In the genomic region with DNA sequence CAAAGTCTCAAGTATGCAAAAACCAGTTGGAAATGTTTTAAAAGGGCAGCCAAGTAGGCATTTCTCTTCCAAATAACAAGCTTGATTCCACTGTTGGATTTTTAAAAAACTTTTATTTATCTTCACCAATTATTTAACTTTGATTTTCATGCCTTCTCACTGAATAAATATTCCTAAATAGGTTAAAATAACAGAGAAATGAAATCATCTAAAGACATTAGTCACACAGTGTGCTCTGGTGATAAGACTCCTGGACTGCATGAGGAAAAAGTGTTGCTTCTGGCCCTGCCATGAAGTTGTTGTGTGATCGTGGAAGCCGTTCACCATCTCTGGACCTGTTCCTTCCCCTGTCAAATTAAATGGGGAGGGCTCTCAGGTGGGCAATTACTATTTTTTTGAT, we compare ENCODE assay signal across 24 cellular contexts. TPM values are rescaled to one million over a fixed set of nuclear protein-coding genes. Genes with fewer than 3 reads are reported as not detected.
A peak's percentile ranks its signal among the peaks of the same experiment; 100 is the strongest.
DNase-seq lines count a peak whose midpoint lies in the region; ATAC-seq and TF ChIP-seq lines count a peak whose summit lies in the region.
"Had no signal": no experiment of that assay in that cellular context is flagged by ENCODE, and none has a peak within 500 bp of the region (broad histone marks: within the 10 kb centered on the region; RNA-seq: fewer than 3 reads in every experiment).

No MANE protein-coding gene starts in this region.

- WGBS in aorta, 2 donors = 5 to 6% methylated on average over 2 of the region's 2 CpGs

- H3K9me3 ChIP-seq in left ventricle myocardium inferior (replicated peaks) = peaks cover 7% of the 10 kb centered on the region
- H3K9me3 ChIP-seq in aorta (ENCODE audit: control insufficient read depth, low read length) = no peaks in the 10 kb centered on the region

- no peaks in the 10 kb centered on the region for H3K36me3 Mint-ChIP-seq in T-helper 2 cell treated with Interferon-gamma antibody and Interleukin-4, amounts not matched to agents 5 μg/mL and 100 μg/mL, for 36 hours (ENCODE audit: low read depth)
- H3K36me3 Mint-ChIP-seq in activated naive CD4-positive, alpha-beta T cell treated with anti-CD3 and anti-CD28 coated beads, Interleukin-2, amount 10 ng/mL, durations not matched to agents 7 days and 5 days = no peaks in the 10 kb centered on the region
- H3K36me3 Mint-ChIP-seq: CD14-positive monocyte had no signal

- peaks cover 11% of the 10 kb centered on the region for H3K9me3 Mint-ChIP-seq in T-helper 2 cell treated with Interferon-gamma antibody and Interleukin-4, amounts not matched to agents 5 μg/mL and 100 μg/mL, for 36 hours
- peaks cover 5% of the 10 kb centered on the region for H3K9me3 Mint-ChIP-seq in activated naive CD4-positive, alpha-beta T cell treated with anti-CD3 and anti-CD28 coated beads, Interleukin-2, amount 10 ng/mL, durations not matched to agents 7 days and 5 days
- H3K9me3 Mint-ChIP-seq: activated naive CD4-positive, alpha-beta T cell treated with anti-CD3 and anti-CD28 coated beads for 36 hours; nephron had no signal

- peaks cover 6% of the 10 kb centered on the region for H3K4me1 ChIP-seq in left ventricle myocardium inferior
- peaks cover 11 to 14% of the 10 kb centered on the region in 2 donors for H3K4me1 ChIP-seq in aorta (ENCODE audit: control insufficient read depth in 1 of 2, insufficient read depth in 2 of 2, low read length in 2 of 2)
- H3K4me1 ChIP-seq: Peyer's patch had no signal

- no peak overlapping the region for H3K27ac Mint-ChIP-seq in T-helper 2 cell treated with Interferon-gamma antibody and Interleukin-4, amounts not matched to agents 5 μg/mL and 100 μg/mL, for 36 hours
- no peak overlapping the region for H3K27ac Mint-ChIP-seq in activated naive CD4-positive, alpha-beta T cell treated with anti-CD3 and anti-CD28 coated beads, Interleukin-2, amount 10 ng/mL, durations not matched to agents 7 days and 5 days
- H3K27ac Mint-ChIP-seq: activated naive CD4-positive, alpha-beta T cell treated with anti-CD3 and anti-CD28 coated beads for 36 hours; CD14-positive monocyte had no signal

- H3K27ac ChIP-seq in left ventricle myocardium inferior (replicated peaks) (no peak overlapping the region), brain microvascular endothelial cell (peak overlapping the region; percentile 81), aorta (ENCODE audit: low read depth in 1 of 2, low read length in 2 of 2) (peak overlapping the region in 1 of 2 donors; percentile 33)
- H3K27ac ChIP-seq: esophagus squamous epithelium, Peyer's patch had no signal

- H3K4me3 Mint-ChIP-seq in T-helper 2 cell treated with Interferon-gamma antibody and Interleukin-4, amounts not matched to agents 5 μg/mL and 100 μg/mL, for 36 hours = no peak overlapping the region
- no peak overlapping the region for H3K4me3 Mint-ChIP-seq in activated naive CD4-positive, alpha-beta T cell treated with anti-CD3 and anti-CD28 coated beads, Interleukin-2, amount 10 ng/mL, durations not matched to agents 7 days and 5 days
- H3K4me3 Mint-ChIP-seq: activated naive CD4-positive, alpha-beta T cell treated with anti-CD3 and anti-CD28 coated beads for 36 hours; nephron had no signal

- H3K27me3 ChIP-seq in left ventricle myocardium inferior (ENCODE audit: low read depth) (no peaks in the 10 kb centered on the region), brain microvascular endothelial cell (replicated peaks) (no peaks in the 10 kb centered on the region), aorta (ENCODE audit: control insufficient read depth in 1 of 2, insufficient read depth in 2 of 2, low read length in 1 of 2) (no peaks in the 10 kb centered on the region)
- H3K27me3 ChIP-seq: esophagus squamous epithelium, Peyer's patch had no signal

- no peak for TF ChIP-seq CTCF in left ventricle myocardium inferior (IDR thresholded peaks at IDR 0.05; ENCODE audit: borderline replicate concordance)
- no peak for TF ChIP-seq CTCF in brain microvascular endothelial cell (IDR thresholded peaks at IDR 0.05; ENCODE audit: low read depth, low read length, missing control alignments)

- no peak for DNase-seq in Right ventricle myocardium inferior (ENCODE audit: missing footprints)
- DNase-seq in left ventricle myocardium inferior = no peak
- DNase-seq in brain microvascular endothelial cell = peak; percentile 52
- peak; percentile 70 for DNase-seq in iris pigment epithelial cell (ENCODE audit: low read depth)
- no peak for DNase-seq in aorta
- DNase-seq in T-helper 2 cell treated with Interferon-gamma antibody and Interleukin-4, amounts not matched to agents 5 μg/mL and 100 μg/mL, for 36 hours (ENCODE audit: low spot score) = no peak
- no peak for DNase-seq in activated naive CD4-positive, alpha-beta T cell treated with anti-CD3 and anti-CD28 coated beads, Interleukin-2, amount 10 ng/mL, durations not matched to agents 7 days and 5 days
- no peak for DNase-seq in GM03348 (ENCODE audit: low spot score)
- DNase-seq: 8988T; activated CD4-positive, alpha-beta T cell treated with anti-CD3 and anti-CD28 coated beads, Interleukin-2, amount 50 U/mL, for 1 hour; activated naive CD4-positive, alpha-beta T cell treated with anti-CD3 and anti-CD28 coated beads for 36 hours; caudate nucleus; DMS153; effector CD8-positive, alpha-beta T cell; esophagus squamous epithelium; Kasumi-1; NCI-H1417 treated with DMSO at 0.1 percent for 48 hours; Peyer's patch had no signal

- CTCF ChIA-PET in activated naive CD4-positive, alpha-beta T cell treated with anti-CD3 and anti-CD28 coated beads, Interleukin-2, amount 10 ng/mL, durations not matched to agents 7 days and 5 days (lab: Charles Lee) = interaction anchor here (1.4 kb wide), 1 partner anchor 72 kb away, joined by 3 read pairs; no protein-coding TSS in a partner anchor

- in situ Hi-C loops in brain microvascular endothelial cell (cut with HindIII; ENCODE audit: low pct_ligation_motif_present, low sequenced_read_pairs) = no loop called here

- intact Hi-C loops in Right ventricle myocardium inferior (cut with DNase I) = no loop called here
- intact Hi-C loops in left ventricle myocardium inferior (cut with micrococcal nuclease) = no loop called here
- intact Hi-C loops in aorta (cut with DNase I) = no loop called here

- H3K27me3 Mint-ChIP-seq in T-helper 2 cell treated with Interferon-gamma antibody and Interleukin-4, amounts not matched to agents 5 μg/mL and 100 μg/mL, for 36 hours (ENCODE audit: low read depth) = peaks cover 18% of the 10 kb centered on the region
- peaks cover 23% of the 10 kb centered on the region for H3K27me3 Mint-ChIP-seq in activated naive CD4-positive, alpha-beta T cell treated with anti-CD3 and anti-CD28 coated beads, Interleukin-2, amount 10 ng/mL, durations not matched to agents 7 days and 5 days

- no peaks in the 10 kb centered on the region for H3K36me3 ChIP-seq in left ventricle myocardium inferior
- no peaks in the 10 kb centered on the region for H3K36me3 ChIP-seq in brain microvascular endothelial cell (replicated peaks)
- H3K36me3 ChIP-seq in aorta (ENCODE audit: control insufficient read depth in 1 of 2, insufficient read depth in 2 of 2, low read length in 1 of 2) = no peaks in the 10 kb centered on the region
- H3K36me3 ChIP-seq: esophagus squamous epithelium, Peyer's patch had no signal

- H3K4me1 Mint-ChIP-seq in T-helper 2 cell treated with Interferon-gamma antibody and Interleukin-4, amounts not matched to agents 5 μg/mL and 100 μg/mL, for 36 hours (ENCODE audit: low read depth) = peaks cover 19% of the 10 kb centered on the region
- H3K4me1 Mint-ChIP-seq in activated naive CD4-positive, alpha-beta T cell treated with anti-CD3 and anti-CD28 coated beads, Interleukin-2, amount 10 ng/mL, durations not matched to agents 7 days and 5 days = peaks cover 12% of the 10 kb centered on the region

- ATAC-seq in Right ventricle myocardium inferior (peak; percentile 53), aorta (ENCODE audit: low FRiP score) (peak; percentile 61)

- no peak overlapping the region for H3K4me3 ChIP-seq in left ventricle myocardium inferior
- no peak overlapping the region for H3K4me3 ChIP-seq in brain microvascular endothelial cell (ENCODE audit: low read depth, low read length)
- no peak overlapping the region for H3K4me3 ChIP-seq in aorta (ENCODE audit: low read length in 2 of 2)
- H3K4me3 ChIP-seq: esophagus squamous epithelium, Peyer's patch had no signal

RNA-seq across cellular contexts. Expression of gene IGF2R, which starts 33.8 kb away (rescaled TPM):
- 63.1 TPM for total RNA-seq in Right ventricle myocardium inferior
- 66.8 TPM for total RNA-seq in left ventricle myocardium inferior
- total RNA-seq in aorta = 10 to 100 TPM; 76.8 to 82.0 TPM
- polyA plus RNA-seq in aorta = 10 to 100 TPM in 1 of 2 donors, 1 to 10 TPM in 1; 5.8 to 32.4 TPM

RNA-seq across cellular contexts. Expression of gene MAS1, which starts 44.3 kb away (rescaled TPM):
- total RNA-seq in Right ventricle myocardium inferior (not detected), left ventricle myocardium inferior (not detected), aorta (under 1 TPM in 1 of 2 donors, not detected in 1; 0.12 TPM)
- polyA plus RNA-seq in aorta = not detected
- total RNA-seq: activated naive CD4-positive, alpha-beta T cell treated with anti-CD3 and anti-CD28 coated beads for 36 hours; esophagus squamous epithelium; HT-29; mesenteric fat pad; Peyer's patch; pulmonary artery endothelial cell had no signal
- polyA plus RNA-seq: CD14-positive monocyte, keratinocyte had no signal

Comparison
In these comparisons a context has a peak if more than half of its experiments do, and no peak if none do; other contexts are left out.
1. DNase-seq: peak in brain microvascular endothelial cell (single experiment) and iris pigment epithelial cell (single experiment); none in Right ventricle myocardium inferior (single experiment), left ventricle myocardium inferior (single experiment), aorta (0 of 2), T-helper 2 cell treated with Interferon-gamma antibody and Interleukin-4, amounts not matched to agents 5 μg/mL and 100 μg/mL, for 36 hours (single experiment), activated naive CD4-positive, alpha-beta T cell treated with anti-CD3 and anti-CD28 coated beads, Interleukin-2, amount 10 ng/mL, durations not matched to agents 7 days and 5 days (single experiment) and GM03348 (single experiment).